9 cellular contexts compared by ENCODE assay signal in genomic region chr10:30529373-30529998, GRCh38.
A peak's percentile ranks its signal among the peaks of the same experiment; 100 is the strongest.
DNase-seq lines count a peak whose midpoint lies in the region; ATAC-seq and TF ChIP-seq lines count a peak whose summit lies in the region.
"Had no signal": no experiment of that assay in that cellular context is flagged by ENCODE, and none has a peak within 500 bp of the region (broad histone marks: within the 10 kb centered on the region; RNA-seq: fewer than 3 reads in every experiment).

No MANE protein-coding gene starts in this region.

- WGBS in smooth muscle cell (ENCODE audit: low lambda C conversion rate), result 94% methylated on average over 28 of the region's 28 CpGs

- H3K36me3 ChIP-seq in thoracic aorta (no peaks in the 10 kb centered on the region), smooth muscle cell (ENCODE audit: low read depth) (no peaks in the 10 kb centered on the region)

- H3K9me3 Mint-ChIP-seq in activated naive CD8-positive, alpha-beta T cell treated with anti-CD3 and anti-CD28 coated beads for 36 hours, result no peaks in the 10 kb centered on the region
- no peaks in the 10 kb centered on the region for H3K9me3 Mint-ChIP-seq in natural killer cell

- no peaks in the 10 kb centered on the region for H3K9me3 ChIP-seq in thoracic aorta
- H3K9me3 ChIP-seq in smooth muscle cell (replicated peaks; ENCODE audit: low read depth), result no peaks in the 10 kb centered on the region

- no peak overlapping the region for H2AFZ ChIP-seq in smooth muscle cell (ENCODE audit: low read depth)

- no peak overlapping the region for H3K4me2 ChIP-seq in smooth muscle cell

- DNase-seq in T-helper 1 cell (peak; percentile 52 to 98 (median 65)), natural killer cell (peak; percentile 80), thoracic aorta (ENCODE audit: low spot score) (peak; percentile 26), smooth muscle cell (lab: John Stamatoyannopoulos, UW; ENCODE audit: unreplicated experiment) (no peak), amniotic stem cell (lab: John Stamatoyannopoulos, UW) (no peak)
- peak; percentile 80 for DNase-seq in activated naive CD8-positive, alpha-beta T cell treated with anti-CD3 and anti-CD28 coated beads for 36 hours

- peak overlapping the region; percentile 82 for H3K4me3 Mint-ChIP-seq in activated naive CD8-positive, alpha-beta T cell treated with anti-CD3 and anti-CD28 coated beads for 36 hours
- H3K4me3 Mint-ChIP-seq in natural killer cell, result peak overlapping the region; percentile 82

- H3K4me3 ChIP-seq in thoracic aorta (peak overlapping the region; percentile 36), smooth muscle cell (no peak overlapping the region)

- H3K27me3 Mint-ChIP-seq in activated naive CD8-positive, alpha-beta T cell treated with anti-CD3 and anti-CD28 coated beads for 36 hours, result no peaks in the 10 kb centered on the region
- H3K27me3 Mint-ChIP-seq in natural killer cell (ENCODE audit: low read depth in 2 of 2), result no peaks in the 10 kb centered on the region

- H3K27ac ChIP-seq in thoracic aorta, result peak overlapping the region in 1 of 2 donors; percentile 38
- no peak overlapping the region for H3K27ac ChIP-seq in smooth muscle cell (ENCODE audit: low read depth)

- H3K79me2 ChIP-seq in smooth muscle cell (ENCODE audit: low read depth), result no peaks in the 10 kb centered on the region

- no peaks in the 10 kb centered on the region for H3K36me3 Mint-ChIP-seq in activated naive CD8-positive, alpha-beta T cell treated with anti-CD3 and anti-CD28 coated beads for 36 hours
- H3K36me3 Mint-ChIP-seq in natural killer cell, result no peaks in the 10 kb centered on the region

- no peaks in the 10 kb centered on the region for H3F3A ChIP-seq in smooth muscle cell (ENCODE audit: low read depth)

- H3K27me3 ChIP-seq in thoracic aorta (replicated peaks; ENCODE audit: insufficient read depth), result no peaks in the 10 kb centered on the region
- H3K27me3 ChIP-seq in smooth muscle cell (ENCODE audit: low read depth), result no peaks in the 10 kb centered on the region

- H3K27ac Mint-ChIP-seq in activated naive CD8-positive, alpha-beta T cell treated with anti-CD3 and anti-CD28 coated beads for 36 hours, result peak overlapping the region; percentile 95
- H3K27ac Mint-ChIP-seq in natural killer cell, result peak overlapping the region; percentile 95 to 99

- no peaks in the 10 kb centered on the region for H3K4me1 ChIP-seq in thoracic aorta (ENCODE audit: control insufficient read depth in 1 of 2, low read depth in 2 of 2)
- no peaks in the 10 kb centered on the region for H3K4me1 ChIP-seq in smooth muscle cell (ENCODE audit: low read depth)

- intact Hi-C loops in natural killer cell (cut with micrococcal nuclease), result loop anchor here (1.0 to 5.0 kb wide), 6 partner anchors 27 to 1997 kb away; partner anchors contain the start of gene WAC

- ATAC-seq in GM18861 (IDR thresholded peaks at IDR 0.05; ENCODE audit: unreplicated experiment), result peak; percentile 58
- peak; percentile 86 for ATAC-seq in HG03045 (IDR thresholded peaks at IDR 0.05; ENCODE audit: unreplicated experiment)
- peak; percentile 71 to 90 (median 86) for ATAC-seq in natural killer cell
- no peak for ATAC-seq in thoracic aorta (ENCODE audit: insufficient number of reproducible peaks, low FRiP score, low read depth)
- ATAC-seq: Panc1 had no signal

- H3K9ac ChIP-seq in smooth muscle cell (ENCODE audit: low read depth), result no peak overlapping the region

- H3K4me1 Mint-ChIP-seq in activated naive CD8-positive, alpha-beta T cell treated with anti-CD3 and anti-CD28 coated beads for 36 hours, result peaks cover 55% of the 10 kb centered on the region
- peaks cover 76% of the 10 kb centered on the region in 2 donors for H3K4me1 Mint-ChIP-seq in natural killer cell

- no peak for TF ChIP-seq CTCF in natural killer cell (IDR thresholded peaks at IDR 0.05)
- no peak for TF ChIP-seq CTCF in thoracic aorta (IDR thresholded peaks at IDR 0.05)
- no peak for TF ChIP-seq CTCF in smooth muscle cell (IDR thresholded peaks at IDR 0.05; ENCODE audit: borderline replicate concordance, insufficient read depth, poor library complexity, severe bottlenecking)

- H4K20me1 ChIP-seq in smooth muscle cell (ENCODE audit: low read depth), result no peaks in the 10 kb centered on the region

Comparison
In these comparisons a context has a peak if more than half of its experiments do, and no peak if none do; other contexts are left out.
1. DNase-seq: peak in T-helper 1 cell (5 of 5), activated naive CD8-positive, alpha-beta T cell treated with anti-CD3 and anti-CD28 coated beads for 36 hours (single experiment), natural killer cell (single experiment) and thoracic aorta (single experiment); none in smooth muscle cell (single experiment) and amniotic stem cell (single experiment).